ENCODE assay signal across 1 cellular context in genomic region chr22:46028069-46028991, GRCh38.
TF ChIP-seq lines count a peak whose summit lies in the region.

No MANE protein-coding gene starts in this region.

TF ChIP-seq in K562, 482 proteins besides CTCF, POLR2A, EP300 and RAD21 (continued from another document):
- TF ChIP-seq, protein P1, sequence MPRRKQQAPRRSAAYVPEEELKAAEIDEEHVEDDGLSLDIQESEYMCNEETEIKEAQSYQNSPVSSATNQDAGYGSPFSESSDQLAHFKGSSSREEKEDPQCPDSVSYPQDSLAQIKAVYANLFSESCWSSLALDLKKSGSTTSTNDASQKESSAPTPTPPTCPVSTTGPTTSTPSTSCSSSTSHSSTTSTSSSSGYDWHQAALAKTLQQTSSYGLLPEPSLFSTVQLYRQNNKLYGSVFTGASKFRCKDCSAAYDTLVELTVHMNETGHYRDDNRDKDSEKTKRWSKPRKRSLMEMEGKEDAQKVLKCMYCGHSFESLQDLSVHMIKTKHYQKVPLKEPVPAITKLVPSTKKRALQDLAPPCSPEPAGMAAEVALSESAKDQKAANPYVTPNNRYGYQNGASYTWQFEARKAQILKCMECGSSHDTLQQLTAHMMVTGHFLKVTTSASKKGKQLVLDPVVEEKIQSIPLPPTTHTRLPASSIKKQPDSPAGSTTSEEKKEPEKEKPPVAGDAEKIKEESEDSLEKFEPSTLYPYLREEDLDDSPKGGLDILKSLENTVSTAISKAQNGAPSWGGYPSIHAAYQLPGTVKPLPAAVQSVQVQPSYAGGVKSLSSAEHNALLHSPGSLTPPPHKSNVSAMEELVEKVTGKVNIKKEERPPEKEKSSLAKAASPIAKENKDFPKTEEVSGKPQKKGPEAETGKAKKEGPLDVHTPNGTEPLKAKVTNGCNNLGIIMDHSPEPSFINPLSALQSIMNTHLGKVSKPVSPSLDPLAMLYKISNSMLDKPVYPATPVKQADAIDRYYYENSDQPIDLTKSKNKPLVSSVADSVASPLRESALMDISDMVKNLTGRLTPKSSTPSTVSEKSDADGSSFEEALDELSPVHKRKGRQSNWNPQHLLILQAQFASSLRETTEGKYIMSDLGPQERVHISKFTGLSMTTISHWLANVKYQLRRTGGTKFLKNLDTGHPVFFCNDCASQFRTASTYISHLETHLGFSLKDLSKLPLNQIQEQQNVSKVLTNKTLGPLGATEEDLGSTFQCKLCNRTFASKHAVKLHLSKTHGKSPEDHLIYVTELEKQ (CRISPR knock-in tag; IDR thresholded peaks at IDR 0.05) = no peak
- TF ChIP-seq ZBTB11 (CRISPR knock-in tag; IDR thresholded peaks at IDR 0.05) = no peak
- TF ChIP-seq ZFP36 (IDR thresholded peaks at IDR 0.05; ENCODE audit: low read depth, low read length, partially characterized antibody) = no peak
- no peak for TF ChIP-seq POLR2AphosphoS2 (IDR thresholded peaks at IDR 0.05; ENCODE audit: low read length)
- no peak for TF ChIP-seq ESRRB (CRISPR knock-in tag; IDR thresholded peaks at IDR 0.05; ENCODE audit: borderline replicate concordance)
- no peak for TF ChIP-seq MLX (CRISPR knock-in tag; conservative IDR thresholded peaks at IDR 0.05)
- no peak for TF ChIP-seq ZEB2 (IDR thresholded peaks at IDR 0.05)
